17 cellular contexts compared by ENCODE assay signal in the genomic region with DNA sequence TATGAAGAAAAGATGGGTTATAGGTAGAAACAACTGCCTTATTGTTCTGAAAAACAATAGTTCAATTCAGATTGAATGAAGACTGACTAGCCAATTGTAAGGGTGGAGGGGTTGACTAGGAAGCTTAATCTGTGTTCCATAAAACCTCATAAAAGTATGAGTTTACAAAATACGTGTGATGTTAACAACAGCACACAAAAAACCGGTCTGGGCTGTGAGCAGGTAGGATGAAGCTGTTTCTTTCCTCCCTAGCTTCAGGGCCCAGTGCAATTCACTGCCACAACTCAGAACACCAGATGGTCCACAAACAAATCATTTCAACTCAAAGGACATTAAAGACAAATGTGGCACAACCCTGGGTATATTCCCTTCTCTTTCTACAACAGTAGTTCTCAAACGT. TPM values are rescaled to one million over a fixed set of nuclear protein-coding genes. Genes with fewer than 3 reads are reported as not detected.
DNase-seq lines count a peak whose midpoint lies in the region; ATAC-seq and TF ChIP-seq lines count a peak whose summit lies in the region.
"Had no signal": no experiment of that assay in that cellular context is flagged by ENCODE, and none has a peak within 500 bp of the region (broad histone marks: within the 10 kb centered on the region; RNA-seq: fewer than 3 reads in every experiment).

No MANE protein-coding gene starts in this region.

- TF ChIP-seq CTCF in epithelial cell of esophagus (IDR thresholded peaks at IDR 0.05; ENCODE audit: insufficient read depth, low read depth, low read length, missing control alignments): no peak
- TF ChIP-seq CTCF in mucosa of descending colon (IDR thresholded peaks at IDR 0.05): no peak
- TF ChIP-seq CTCF in transverse colon (IDR thresholded peaks at IDR 0.05): no peak

- H3K9me3 ChIP-seq in mucosa of descending colon (no peaks in the 10 kb centered on the region), transverse colon (no peaks in the 10 kb centered on the region)
- H3K9me3 ChIP-seq: BLaER1, HAP-1 had no signal

- in situ Hi-C loops in transverse colon (cut with MboI; ENCODE audit: low pct_ligation_motif_present in 1 of 4, low pct_unique_long_range_greater_than_20kb in 1 of 4, low sequenced_read_pairs in 3 of 4): no loop called here

- H3K36me3 ChIP-seq in mucosa of descending colon (ENCODE audit: low read depth) (no peaks in the 10 kb centered on the region), transverse colon (no peaks in the 10 kb centered on the region)
- H3K36me3 ChIP-seq: BLaER1, HAP-1 had no signal

- TF ChIP-seq EP300 in transverse colon (IDR thresholded peaks at IDR 0.05; ENCODE audit: low read depth): no peak

- H3K4me3 ChIP-seq in epithelial cell of esophagus (ENCODE audit: low read length) (no peak overlapping the region), mucosa of descending colon (no peak overlapping the region), transverse colon (no peak overlapping the region)
- H3K4me3 ChIP-seq: BLaER1, GM12878, HAP-1 had no signal

- peak overlapping the region in 3 of 4 donors; percentile 25 to 58 (median 25) for H3K27ac ChIP-seq in transverse colon
- H3K27ac ChIP-seq: 22Rv1, BLaER1 had no signal

- no peak for TF ChIP-seq POLR2A in transverse colon (IDR thresholded peaks at IDR 0.05)

- DNase-seq in NCI-H1694 treated with DMSO at 0.1 percent for 48 hours (lab: John Stamatoyannopoulos, UW) (peak; percentile 10), NCI-H1694 (lab: John Stamatoyannopoulos, UW) (no peak), epithelial cell of esophagus (ENCODE audit: low read depth) (peak; percentile 14), mucosa of descending colon (peak in 1 of 3 donors; percentile 61), transverse colon (peak; percentile 48), A172 (ENCODE audit: low spot score) (no peak), RPMI8226 (no peak)
- DNase-seq in activated CD8-positive, alpha-beta memory T cell treated with anti-CD3 and anti-CD28 coated beads, Interleukin-2, amount 50 U/mL, for 4 hours: no peak
- DNase-seq: Calu3; CD4-positive, alpha-beta memory T cell; DMS79 treated with DMSO at 0.1 percent for 48 hours had no signal

- ATAC-seq in mucosa of descending colon: peak; percentile 86
- ATAC-seq: GM12878, HepG2 had no signal

- intact Hi-C loops in mucosa of descending colon (cut with DNase I, micrococcal nuclease) (no loop called here), transverse colon (cut with DNase I; ENCODE audit: low total_unique reads) (no loop called here)

- peaks cover 16% of the 10 kb centered on the region for H3K4me1 ChIP-seq in mucosa of descending colon (ENCODE audit: low read depth)
- peaks cover 0 to 14% (median 9%) of the 10 kb centered on the region in 4 donors for H3K4me1 ChIP-seq in transverse colon
- H3K4me1 ChIP-seq: HAP-1 had no signal

- H3K27me3 ChIP-seq in transverse colon: peaks cover 18% of the 10 kb centered on the region

- 34 to 53% methylated on average over 3 of the region's 3 CpGs for WGBS in transverse colon (ENCODE audit: low coverage in 1 of 2), 2 donors

RNA-seq across cellular contexts. Expression of gene OXGR1, which starts 3.2 kb away (rescaled TPM):
- total RNA-seq in mucosa of descending colon (1 to 10 TPM in 2 of 3 donors, under 1 TPM in 1; 0.54 to 3.1 (median 2.0) TPM), transverse colon (1 to 10 TPM in 2 of 4 donors, not detected in 2; 2.0 to 2.5 TPM)
- total RNA-seq in A172 (2014; rRNA removed; shearing (Covaris generic)): not detected in 2 replicates
- total RNA-seq: A673; CD4-positive, alpha-beta memory T cell; GM12878; HepG2 had no signal

Comparison
In these comparisons a context has a peak if more than half of its experiments do, and no peak if none do; other contexts are left out.
1. DNase-seq: peak in NCI-H1694 treated with DMSO at 0.1 percent for 48 hours (single experiment), epithelial cell of esophagus (single experiment) and transverse colon (single experiment); none in NCI-H1694 (single experiment), A172 (single experiment), RPMI8226 (single experiment) and activated CD8-positive, alpha-beta memory T cell treated with anti-CD3 and anti-CD28 coated beads, Interleukin-2, amount 50 U/mL, for 4 hours (single experiment).